1 cellular context compared by ENCODE assay signal in the genomic region with DNA sequence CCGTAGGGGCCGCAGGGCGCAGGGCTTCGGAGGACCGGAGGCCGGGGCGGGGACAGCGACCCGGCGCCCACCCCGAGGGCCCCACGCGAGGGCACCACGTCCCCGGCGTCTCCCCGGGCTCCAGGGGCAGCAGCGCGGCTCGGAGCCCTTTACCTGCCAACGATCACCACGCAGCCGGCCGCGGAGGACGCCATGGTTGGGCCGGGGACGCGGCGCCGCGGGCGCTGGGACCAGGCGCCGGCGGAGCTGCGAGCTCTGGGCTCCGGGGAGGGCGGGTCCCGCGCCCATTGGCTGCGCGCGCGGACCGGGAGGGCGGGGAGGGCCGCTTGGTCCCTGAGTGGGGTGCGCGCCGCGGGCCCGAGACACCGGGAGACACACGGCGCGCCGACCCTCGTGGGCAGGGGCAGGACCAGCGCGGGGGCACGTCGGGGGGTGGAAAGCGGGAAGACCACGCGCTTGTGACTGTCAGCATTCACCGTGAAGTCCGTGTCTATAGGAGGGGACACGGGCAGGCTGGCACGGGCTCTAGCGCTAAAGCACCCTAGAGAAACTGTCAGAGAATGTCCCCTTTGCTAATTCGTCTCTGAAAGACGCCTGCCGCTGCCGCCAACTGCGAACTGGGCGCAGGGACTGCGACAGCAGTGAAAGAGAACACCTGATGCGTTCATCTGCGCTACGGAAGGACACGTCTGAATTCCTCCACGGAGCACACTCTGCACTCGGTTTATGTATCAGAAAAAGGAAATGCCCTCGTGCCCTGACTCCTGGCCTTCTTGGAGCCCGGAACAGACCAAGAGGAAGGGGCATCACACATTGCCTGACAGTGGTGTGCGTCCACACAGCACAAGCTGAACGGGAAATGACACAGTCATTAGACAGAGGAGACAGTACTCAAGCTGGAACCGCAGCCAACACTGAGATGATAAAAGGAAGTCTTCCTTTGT.
TF ChIP-seq lines count a peak whose summit lies in the region.

A gene with protein sequence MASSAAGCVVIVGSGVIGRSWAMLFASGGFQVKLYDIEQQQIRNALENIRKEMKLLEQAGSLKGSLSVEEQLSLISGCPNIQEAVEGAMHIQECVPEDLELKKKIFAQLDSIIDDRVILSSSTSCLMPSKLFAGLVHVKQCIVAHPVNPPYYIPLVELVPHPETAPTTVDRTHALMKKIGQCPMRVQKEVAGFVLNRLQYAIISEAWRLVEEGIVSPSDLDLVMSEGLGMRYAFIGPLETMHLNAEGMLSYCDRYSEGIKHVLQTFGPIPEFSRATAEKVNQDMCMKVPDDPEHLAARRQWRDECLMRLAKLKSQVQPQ (minus strand): TSS at position 257 of the 944 bp plus-strand sequence. CDS start 63 bp downstream, at position 194.

TF ChIP-seq in GM23338, 12 proteins besides CTCF, POLR2A, EP300 and RAD21 (continued from another document):
- TF ChIP-seq, protein P1, sequence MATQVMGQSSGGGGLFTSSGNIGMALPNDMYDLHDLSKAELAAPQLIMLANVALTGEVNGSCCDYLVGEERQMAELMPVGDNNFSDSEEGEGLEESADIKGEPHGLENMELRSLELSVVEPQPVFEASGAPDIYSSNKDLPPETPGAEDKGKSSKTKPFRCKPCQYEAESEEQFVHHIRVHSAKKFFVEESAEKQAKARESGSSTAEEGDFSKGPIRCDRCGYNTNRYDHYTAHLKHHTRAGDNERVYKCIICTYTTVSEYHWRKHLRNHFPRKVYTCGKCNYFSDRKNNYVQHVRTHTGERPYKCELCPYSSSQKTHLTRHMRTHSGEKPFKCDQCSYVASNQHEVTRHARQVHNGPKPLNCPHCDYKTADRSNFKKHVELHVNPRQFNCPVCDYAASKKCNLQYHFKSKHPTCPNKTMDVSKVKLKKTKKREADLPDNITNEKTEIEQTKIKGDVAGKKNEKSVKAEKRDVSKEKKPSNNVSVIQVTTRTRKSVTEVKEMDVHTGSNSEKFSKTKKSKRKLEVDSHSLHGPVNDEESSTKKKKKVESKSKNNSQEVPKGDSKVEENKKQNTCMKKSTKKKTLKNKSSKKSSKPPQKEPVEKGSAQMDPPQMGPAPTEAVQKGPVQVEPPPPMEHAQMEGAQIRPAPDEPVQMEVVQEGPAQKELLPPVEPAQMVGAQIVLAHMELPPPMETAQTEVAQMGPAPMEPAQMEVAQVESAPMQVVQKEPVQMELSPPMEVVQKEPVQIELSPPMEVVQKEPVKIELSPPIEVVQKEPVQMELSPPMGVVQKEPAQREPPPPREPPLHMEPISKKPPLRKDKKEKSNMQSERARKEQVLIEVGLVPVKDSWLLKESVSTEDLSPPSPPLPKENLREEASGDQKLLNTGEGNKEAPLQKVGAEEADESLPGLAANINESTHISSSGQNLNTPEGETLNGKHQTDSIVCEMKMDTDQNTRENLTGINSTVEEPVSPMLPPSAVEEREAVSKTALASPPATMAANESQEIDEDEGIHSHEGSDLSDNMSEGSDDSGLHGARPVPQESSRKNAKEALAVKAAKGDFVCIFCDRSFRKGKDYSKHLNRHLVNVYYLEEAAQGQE (IDR thresholded peaks at IDR 0.05; ENCODE audit: unreplicated experiment) = no peak
- TF ChIP-seq, protein P2, sequence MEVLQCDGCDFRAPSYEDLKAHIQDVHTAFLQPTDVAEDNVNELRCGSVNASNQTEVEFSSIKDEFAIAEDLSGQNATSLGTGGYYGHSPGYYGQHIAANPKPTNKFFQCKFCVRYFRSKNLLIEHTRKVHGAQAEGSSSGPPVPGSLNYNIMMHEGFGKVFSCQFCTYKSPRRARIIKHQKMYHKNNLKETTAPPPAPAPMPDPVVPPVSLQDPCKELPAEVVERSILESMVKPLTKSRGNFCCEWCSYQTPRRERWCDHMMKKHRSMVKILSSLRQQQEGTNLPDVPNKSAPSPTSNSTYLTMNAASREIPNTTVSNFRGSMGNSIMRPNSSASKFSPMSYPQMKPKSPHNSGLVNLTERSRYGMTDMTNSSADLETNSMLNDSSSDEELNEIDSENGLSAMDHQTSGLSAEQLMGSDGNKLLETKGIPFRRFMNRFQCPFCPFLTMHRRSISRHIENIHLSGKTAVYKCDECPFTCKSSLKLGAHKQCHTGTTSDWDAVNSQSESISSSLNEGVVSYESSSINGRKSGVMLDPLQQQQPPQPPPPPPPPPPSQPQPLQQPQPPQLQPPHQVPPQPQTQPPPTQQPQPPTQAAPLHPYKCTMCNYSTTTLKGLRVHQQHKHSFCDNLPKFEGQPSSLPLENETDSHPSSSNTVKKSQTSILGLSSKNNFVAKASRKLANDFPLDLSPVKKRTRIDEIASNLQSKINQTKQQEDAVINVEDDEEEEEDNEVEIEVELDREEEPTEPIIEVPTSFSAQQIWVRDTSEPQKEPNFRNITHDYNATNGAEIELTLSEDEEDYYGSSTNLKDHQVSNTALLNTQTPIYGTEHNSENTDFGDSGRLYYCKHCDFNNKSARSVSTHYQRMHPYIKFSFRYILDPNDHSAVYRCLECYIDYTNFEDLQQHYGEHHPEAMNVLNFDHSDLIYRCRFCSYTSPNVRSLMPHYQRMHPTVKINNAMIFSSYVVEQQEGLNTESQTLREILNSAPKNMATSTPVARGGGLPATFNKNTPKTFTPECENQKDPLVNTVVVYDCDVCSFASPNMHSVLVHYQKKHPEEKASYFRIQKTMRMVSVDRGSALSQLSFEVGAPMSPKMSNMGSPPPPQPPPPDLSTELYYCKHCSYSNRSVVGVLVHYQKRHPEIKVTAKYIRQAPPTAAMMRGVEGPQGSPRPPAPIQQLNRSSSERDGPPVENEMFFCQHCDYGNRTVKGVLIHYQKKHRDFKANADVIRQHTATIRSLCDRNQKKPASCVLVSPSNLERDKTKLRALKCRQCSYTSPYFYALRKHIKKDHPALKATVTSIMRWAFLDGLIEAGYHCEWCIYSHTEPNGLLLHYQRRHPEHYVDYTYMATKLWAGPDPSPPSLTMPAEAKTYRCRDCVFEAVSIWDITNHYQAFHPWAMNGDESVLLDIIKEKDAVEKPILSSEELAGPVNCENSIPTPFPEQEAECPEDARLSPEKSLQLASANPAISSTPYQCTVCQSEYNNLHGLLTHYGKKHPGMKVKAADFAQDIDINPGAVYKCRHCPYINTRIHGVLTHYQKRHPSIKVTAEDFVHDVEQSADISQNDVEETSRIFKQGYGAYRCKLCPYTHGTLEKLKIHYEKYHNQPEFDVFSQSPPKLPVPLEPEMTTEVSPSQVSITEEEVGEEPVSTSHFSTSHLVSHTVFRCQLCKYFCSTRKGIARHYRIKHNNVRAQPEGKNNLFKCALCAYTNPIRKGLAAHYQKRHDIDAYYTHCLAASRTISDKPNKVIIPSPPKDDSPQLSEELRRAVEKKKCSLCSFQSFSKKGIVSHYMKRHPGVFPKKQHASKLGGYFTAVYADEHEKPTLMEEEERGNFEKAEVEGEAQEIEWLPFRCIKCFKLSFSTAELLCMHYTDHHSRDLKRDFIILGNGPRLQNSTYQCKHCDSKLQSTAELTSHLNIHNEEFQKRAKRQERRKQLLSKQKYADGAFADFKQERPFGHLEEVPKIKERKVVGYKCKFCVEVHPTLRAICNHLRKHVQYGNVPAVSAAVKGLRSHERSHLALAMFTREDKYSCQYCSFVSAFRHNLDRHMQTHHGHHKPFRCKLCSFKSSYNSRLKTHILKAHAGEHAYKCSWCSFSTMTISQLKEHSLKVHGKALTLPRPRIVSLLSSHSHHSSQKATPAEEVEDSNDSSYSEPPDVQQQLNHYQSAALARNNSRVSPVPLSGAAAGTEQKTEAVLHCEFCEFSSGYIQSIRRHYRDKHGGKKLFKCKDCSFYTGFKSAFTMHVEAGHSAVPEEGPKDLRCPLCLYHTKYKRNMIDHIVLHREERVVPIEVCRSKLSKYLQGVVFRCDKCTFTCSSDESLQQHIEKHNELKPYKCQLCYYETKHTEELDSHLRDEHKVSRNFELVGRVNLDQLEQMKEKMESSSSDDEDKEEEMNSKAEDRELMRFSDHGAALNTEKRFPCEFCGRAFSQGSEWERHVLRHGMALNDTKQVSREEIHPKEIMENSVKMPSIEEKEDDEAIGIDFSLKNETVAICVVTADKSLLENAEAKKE (CRISPR knock-in tag; IDR thresholded peaks at IDR 0.05) = no peak
- TF ChIP-seq POLR2AphosphoS5 (IDR thresholded peaks at IDR 0.05; ENCODE audit: low read depth) = peak; percentile 41; the same call in 1 of the 2 replicates
- no peak for TF ChIP-seq CREB1 (CRISPR knock-in tag; IDR thresholded peaks at IDR 0.05; ENCODE audit: low read depth)
- no peak for TF ChIP-seq STAT1 (IDR thresholded peaks at IDR 0.05; ENCODE audit: unreplicated experiment)
